Comparison of ENCODE assay signal across 1 cellular context in the genomic region with DNA sequence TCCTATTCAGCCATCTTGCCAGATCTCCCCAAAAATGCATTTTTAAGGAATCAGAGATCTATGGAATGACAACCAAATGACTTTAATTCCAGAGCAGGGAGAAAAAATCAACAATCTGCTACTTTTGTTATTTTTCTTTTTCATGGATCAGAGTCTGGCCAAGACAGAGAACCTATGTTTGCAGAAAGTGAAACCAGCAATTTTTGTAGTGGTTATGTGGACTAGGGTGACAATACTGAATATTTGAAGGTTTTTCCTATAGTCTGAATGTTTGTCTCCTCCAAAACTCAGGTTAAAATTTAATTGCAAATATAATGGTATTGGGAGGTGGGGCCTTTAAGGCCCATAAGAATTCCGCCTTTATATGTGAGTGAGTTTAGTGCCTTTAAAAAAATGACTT.
TF ChIP-seq lines count a peak whose summit lies in the region.

No MANE protein-coding gene starts in this region.

TF ChIP-seq in GM23338, 12 proteins besides CTCF, POLR2A, EP300 and RAD21 (continued from another document):
- no peak for TF ChIP-seq JUNB (IDR thresholded peaks at IDR 0.05; ENCODE audit: unreplicated experiment)
